ENCODE assay signal across 28 cellular contexts in genomic region chr11:110645253-110645652, GRCh38.
"Had no signal": no experiment of that assay in that cellular context is flagged by ENCODE, and none has a peak within 500 bp of the region (broad histone marks: within the 10 kb centered on the region; RNA-seq: fewer than 3 reads in every experiment).

No MANE protein-coding gene starts in this region.

- H3K4me3 ChIP-seq: colonic mucosa, esophagus muscularis mucosa, heart right ventricle, left lung, mucosa of descending colon, right lobe of liver, stomach, thyroid gland had no signal

- H3K27me3 Mint-ChIP-seq: dendritic cell treated with granulocyte-macrophage colony-stimulating factor and Interleukin-4, amounts not matched to agents 40 ng/mL and 50 ng/mL, for 4 days; progenitor cell of endocrine pancreas had no signal

- H3K9me3 ChIP-seq: colonic mucosa, esophagus muscularis mucosa, right lobe of liver, thyroid gland had no signal

- H3K27ac ChIP-seq: colonic mucosa, epithelial cell of prostate, esophagus muscularis mucosa, heart right ventricle, left lung, parathyroid adenoma, right lobe of liver, stomach, thyroid gland had no signal

- DNase-seq: colonic mucosa; effector CD8-positive, alpha-beta T cell; endodermal cell; foreskin melanocyte; glutamatergic neuron; heart right ventricle; hippocampal formation; left cardiac atrium; left lung; mesenchymal stem cell; mucosa of descending colon; naive B cell; right lobe of liver; small intestine; stimulated activated CD4-positive, alpha-beta T cell treated with anti-CD3 and anti-CD28 coated beads, Interleukin-15, amount 100 ng/mL, for 24 hours; stimulated activated CD4-positive, alpha-beta T cell treated with anti-CD3 and anti-CD28 coated beads, Interleukin-2, amount 100 ng/mL, for 48 hours; stimulated activated naive CD4-positive, alpha-beta T cell treated with Interleukin-2 at 50 U/mL for 16 hours; stomach; thyroid gland; trophoblast cell had no signal

- H3K4me3 Mint-ChIP-seq: dendritic cell treated with granulocyte-macrophage colony-stimulating factor and Interleukin-4, amounts not matched to agents 40 ng/mL and 50 ng/mL, for 4 days; endodermal cell; mesothelial cell of epicardium; naive B cell; natural killer cell treated with Interleukin-12 subunit alpha and Interleukin-12 subunit beta and Interleukin-15 and Interleukin-18, amount 100 ng/mL, for 72 hours; neural crest cell had no signal

- H3K27ac Mint-ChIP-seq: dendritic cell treated with granulocyte-macrophage colony-stimulating factor and Interleukin-4, amounts not matched to agents 40 ng/mL and 50 ng/mL, for 4 days; endodermal cell; mesothelial cell of epicardium; naive B cell; natural killer cell treated with Interleukin-12 subunit alpha and Interleukin-12 subunit beta and Interleukin-15 and Interleukin-18, amount 100 ng/mL, for 72 hours; progenitor cell of endocrine pancreas had no signal

- H3K36me3 Mint-ChIP-seq: naive B cell; natural killer cell treated with Interleukin-12 subunit alpha and Interleukin-12 subunit beta and Interleukin-15 and Interleukin-18, amount 100 ng/mL, for 72 hours had no signal

- H3K4me1 Mint-ChIP-seq: endodermal cell, mesothelial cell of epicardium, naive B cell, neural crest cell had no signal

- ATAC-seq: heart right ventricle; left cardiac atrium; left lung; mucosa of descending colon; natural killer cell treated with Interleukin-12 subunit alpha and Interleukin-12 subunit beta and Interleukin-15 and Interleukin-18, amount 100 ng/mL, for 72 hours; right lobe of liver had no signal

- H3K27me3 ChIP-seq: colonic mucosa, esophagus muscularis mucosa, heart right ventricle, left lung, right lobe of liver, stomach, thyroid gland had no signal

- H3K36me3 ChIP-seq: colonic mucosa, esophagus muscularis mucosa, heart right ventricle, left lung, right lobe of liver, stomach, thyroid gland had no signal

- H3K9me3 Mint-ChIP-seq: dendritic cell treated with granulocyte-macrophage colony-stimulating factor and Interleukin-4, amounts not matched to agents 40 ng/mL and 50 ng/mL, for 4 days; natural killer cell treated with Interleukin-12 subunit alpha and Interleukin-12 subunit beta and Interleukin-15 and Interleukin-18, amount 100 ng/mL, for 72 hours had no signal

- H3K4me1 ChIP-seq: colonic mucosa, esophagus muscularis mucosa, heart right ventricle, left lung, parathyroid adenoma, right lobe of liver, stomach, thyroid gland had no signal
